ENCODE assay signal across 1 cellular context in the genomic region with DNA sequence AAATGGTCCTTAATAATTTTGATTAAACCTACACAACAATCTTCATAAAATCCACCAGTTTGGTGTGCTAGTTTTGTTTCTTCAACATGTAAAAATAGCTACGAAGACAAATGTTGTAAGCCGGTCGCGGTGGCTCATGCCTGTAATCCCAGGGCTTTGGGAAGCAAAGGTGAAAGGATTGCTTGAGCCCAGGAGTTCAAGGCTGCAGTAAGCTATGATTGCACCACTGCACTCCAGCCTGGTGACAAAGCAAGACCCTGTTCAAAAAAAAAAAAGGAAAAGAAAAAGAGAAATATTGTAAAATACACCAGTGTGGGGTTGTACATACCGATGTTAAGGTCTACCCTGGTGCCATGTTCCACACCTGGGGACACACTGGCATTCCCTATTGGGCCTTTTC.
A peak's percentile ranks its signal among the peaks of the same experiment; 100 is the strongest.
TF ChIP-seq lines count a peak whose summit lies in the region.

No MANE protein-coding gene starts in this region.

TF ChIP-seq in HepG2, 621 proteins besides CTCF, POLR2A, EP300 and RAD21 (continued from another document and continues in another):
- TF ChIP-seq, protein P1, sequence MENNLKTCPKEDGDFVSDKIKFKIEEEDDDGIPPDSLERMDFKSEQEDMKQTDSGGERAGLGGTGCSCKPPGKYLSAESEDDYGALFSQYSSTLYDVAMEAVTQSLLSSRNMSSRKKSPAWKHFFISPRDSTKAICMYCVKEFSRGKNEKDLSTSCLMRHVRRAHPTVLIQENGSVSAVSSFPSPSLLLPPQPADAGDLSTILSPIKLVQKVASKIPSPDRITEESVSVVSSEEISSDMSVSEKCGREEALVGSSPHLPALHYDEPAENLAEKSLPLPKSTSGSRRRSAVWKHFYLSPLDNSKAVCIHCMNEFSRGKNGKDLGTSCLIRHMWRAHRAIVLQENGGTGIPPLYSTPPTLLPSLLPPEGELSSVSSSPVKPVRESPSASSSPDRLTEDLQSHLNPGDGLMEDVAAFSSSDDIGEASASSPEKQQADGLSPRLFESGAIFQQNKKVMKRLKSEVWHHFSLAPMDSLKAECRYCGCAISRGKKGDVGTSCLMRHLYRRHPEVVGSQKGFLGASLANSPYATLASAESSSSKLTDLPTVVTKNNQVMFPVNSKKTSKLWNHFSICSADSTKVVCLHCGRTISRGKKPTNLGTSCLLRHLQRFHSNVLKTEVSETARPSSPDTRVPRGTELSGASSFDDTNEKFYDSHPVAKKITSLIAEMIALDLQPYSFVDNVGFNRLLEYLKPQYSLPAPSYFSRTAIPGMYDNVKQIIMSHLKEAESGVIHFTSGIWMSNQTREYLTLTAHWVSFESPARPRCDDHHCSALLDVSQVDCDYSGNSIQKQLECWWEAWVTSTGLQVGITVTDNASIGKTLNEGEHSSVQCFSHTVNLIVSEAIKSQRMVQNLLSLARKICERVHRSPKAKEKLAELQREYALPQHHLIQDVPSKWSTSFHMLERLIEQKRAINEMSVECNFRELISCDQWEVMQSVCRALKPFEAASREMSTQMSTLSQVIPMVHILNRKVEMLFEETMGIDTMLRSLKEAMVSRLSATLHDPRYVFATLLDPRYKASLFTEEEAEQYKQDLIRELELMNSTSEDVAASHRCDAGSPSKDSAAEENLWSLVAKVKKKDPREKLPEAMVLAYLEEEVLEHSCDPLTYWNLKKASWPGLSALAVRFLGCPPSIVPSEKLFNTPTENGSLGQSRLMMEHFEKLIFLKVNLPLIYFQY (CRISPR knock-in tag; IDR thresholded peaks at IDR 0.05; ENCODE audit: borderline replicate concordance): no peak
- no peak for TF ChIP-seq HMG20B (CRISPR knock-in tag; conservative IDR thresholded peaks at IDR 0.05)
- TF ChIP-seq, protein P2, sequence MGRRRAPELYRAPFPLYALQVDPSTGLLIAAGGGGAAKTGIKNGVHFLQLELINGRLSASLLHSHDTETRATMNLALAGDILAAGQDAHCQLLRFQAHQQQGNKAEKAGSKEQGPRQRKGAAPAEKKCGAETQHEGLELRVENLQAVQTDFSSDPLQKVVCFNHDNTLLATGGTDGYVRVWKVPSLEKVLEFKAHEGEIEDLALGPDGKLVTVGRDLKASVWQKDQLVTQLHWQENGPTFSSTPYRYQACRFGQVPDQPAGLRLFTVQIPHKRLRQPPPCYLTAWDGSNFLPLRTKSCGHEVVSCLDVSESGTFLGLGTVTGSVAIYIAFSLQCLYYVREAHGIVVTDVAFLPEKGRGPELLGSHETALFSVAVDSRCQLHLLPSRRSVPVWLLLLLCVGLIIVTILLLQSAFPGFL (CRISPR knock-in tag; IDR thresholded peaks at IDR 0.05): no peak
- TF ChIP-seq, protein P3, sequence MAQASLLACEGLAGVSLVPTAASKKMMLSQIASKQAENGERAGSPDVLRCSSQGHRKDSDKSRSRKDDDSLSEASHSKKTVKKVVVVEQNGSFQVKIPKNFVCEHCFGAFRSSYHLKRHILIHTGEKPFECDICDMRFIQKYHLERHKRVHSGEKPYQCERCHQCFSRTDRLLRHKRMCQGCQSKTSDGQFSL (CRISPR knock-in tag; IDR thresholded peaks at IDR 0.05): no peak
- TF ChIP-seq, protein P4, sequence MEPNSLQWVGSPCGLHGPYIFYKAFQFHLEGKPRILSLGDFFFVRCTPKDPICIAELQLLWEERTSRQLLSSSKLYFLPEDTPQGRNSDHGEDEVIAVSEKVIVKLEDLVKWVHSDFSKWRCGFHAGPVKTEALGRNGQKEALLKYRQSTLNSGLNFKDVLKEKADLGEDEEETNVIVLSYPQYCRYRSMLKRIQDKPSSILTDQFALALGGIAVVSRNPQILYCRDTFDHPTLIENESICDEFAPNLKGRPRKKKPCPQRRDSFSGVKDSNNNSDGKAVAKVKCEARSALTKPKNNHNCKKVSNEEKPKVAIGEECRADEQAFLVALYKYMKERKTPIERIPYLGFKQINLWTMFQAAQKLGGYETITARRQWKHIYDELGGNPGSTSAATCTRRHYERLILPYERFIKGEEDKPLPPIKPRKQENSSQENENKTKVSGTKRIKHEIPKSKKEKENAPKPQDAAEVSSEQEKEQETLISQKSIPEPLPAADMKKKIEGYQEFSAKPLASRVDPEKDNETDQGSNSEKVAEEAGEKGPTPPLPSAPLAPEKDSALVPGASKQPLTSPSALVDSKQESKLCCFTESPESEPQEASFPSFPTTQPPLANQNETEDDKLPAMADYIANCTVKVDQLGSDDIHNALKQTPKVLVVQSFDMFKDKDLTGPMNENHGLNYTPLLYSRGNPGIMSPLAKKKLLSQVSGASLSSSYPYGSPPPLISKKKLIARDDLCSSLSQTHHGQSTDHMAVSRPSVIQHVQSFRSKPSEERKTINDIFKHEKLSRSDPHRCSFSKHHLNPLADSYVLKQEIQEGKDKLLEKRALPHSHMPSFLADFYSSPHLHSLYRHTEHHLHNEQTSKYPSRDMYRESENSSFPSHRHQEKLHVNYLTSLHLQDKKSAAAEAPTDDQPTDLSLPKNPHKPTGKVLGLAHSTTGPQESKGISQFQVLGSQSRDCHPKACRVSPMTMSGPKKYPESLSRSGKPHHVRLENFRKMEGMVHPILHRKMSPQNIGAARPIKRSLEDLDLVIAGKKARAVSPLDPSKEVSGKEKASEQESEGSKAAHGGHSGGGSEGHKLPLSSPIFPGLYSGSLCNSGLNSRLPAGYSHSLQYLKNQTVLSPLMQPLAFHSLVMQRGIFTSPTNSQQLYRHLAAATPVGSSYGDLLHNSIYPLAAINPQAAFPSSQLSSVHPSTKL (CRISPR knock-in tag; IDR thresholded peaks at IDR 0.05): peak; percentile 88
- no peak for TF ChIP-seq PAWR (CRISPR knock-in tag; IDR thresholded peaks at IDR 0.05; ENCODE audit: borderline replicate concordance)
- peak; percentile 58 for TF ChIP-seq GFI1 (CRISPR knock-in tag; IDR thresholded peaks at IDR 0.05; ENCODE audit: borderline replicate concordance)
- 0 out of 2 replicates have a peak, but pooled peaks have one; percentile 32 for TF ChIP-seq ZNF564 (CRISPR knock-in tag; IDR thresholded peaks at IDR 0.05)
- no peak for TF ChIP-seq ZNF766 (CRISPR knock-in tag; IDR thresholded peaks at IDR 0.05; ENCODE audit: borderline replicate concordance)
- TF ChIP-seq ZNF746 (CRISPR knock-in tag; IDR thresholded peaks at IDR 0.05): 0 out of 2 replicates have a peak, but pooled peaks have one; percentile 34
- peak; percentile 74 for TF ChIP-seq FOSL2 (CRISPR knock-in tag; IDR thresholded peaks at IDR 0.05)
- TF ChIP-seq, protein P5, sequence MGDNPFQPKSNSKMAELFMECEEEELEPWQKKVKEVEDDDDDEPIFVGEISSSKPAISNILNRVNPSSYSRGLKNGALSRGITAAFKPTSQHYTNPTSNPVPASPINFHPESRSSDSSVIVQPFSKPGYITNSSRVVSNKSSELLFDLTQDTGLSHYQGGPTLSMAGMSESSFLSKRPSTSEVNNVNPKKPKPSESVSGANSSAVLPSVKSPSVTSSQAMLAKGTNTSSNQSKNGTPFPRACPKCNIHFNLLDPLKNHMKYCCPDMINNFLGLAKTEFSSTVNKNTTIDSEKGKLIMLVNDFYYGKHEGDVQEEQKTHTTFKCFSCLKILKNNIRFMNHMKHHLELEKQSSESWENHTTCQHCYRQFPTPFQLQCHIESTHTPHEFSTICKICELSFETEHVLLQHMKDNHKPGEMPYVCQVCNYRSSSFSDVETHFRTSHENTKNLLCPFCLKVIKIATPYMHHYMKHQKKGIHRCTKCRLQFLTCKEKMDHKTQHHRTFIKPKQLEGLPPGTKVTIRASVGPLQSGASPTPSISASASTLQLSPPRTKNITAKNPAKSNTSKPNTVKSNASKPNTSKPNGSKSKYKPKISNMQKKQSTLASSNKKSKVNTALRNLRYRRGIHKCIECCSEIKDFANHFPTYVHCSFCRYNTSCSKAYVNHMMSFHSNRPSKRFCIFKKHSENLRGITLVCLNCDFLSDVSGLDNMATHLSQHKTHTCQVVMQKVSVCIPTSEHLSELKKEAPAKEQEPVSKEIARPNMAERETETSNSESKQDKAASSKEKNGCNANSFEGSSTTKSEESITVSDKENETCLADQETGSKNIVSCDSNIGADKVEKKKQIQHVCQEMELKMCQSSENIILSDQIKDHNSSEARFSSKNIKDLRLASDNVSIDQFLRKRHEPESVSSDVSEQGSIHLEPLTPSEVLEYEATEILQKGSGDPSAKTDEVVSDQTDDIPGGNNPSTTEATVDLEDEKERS (CRISPR knock-in tag; IDR thresholded peaks at IDR 0.05): no peak
- no peak for TF ChIP-seq ZNF878 (CRISPR knock-in tag; IDR thresholded peaks at IDR 0.05)
- TF ChIP-seq, protein P6, sequence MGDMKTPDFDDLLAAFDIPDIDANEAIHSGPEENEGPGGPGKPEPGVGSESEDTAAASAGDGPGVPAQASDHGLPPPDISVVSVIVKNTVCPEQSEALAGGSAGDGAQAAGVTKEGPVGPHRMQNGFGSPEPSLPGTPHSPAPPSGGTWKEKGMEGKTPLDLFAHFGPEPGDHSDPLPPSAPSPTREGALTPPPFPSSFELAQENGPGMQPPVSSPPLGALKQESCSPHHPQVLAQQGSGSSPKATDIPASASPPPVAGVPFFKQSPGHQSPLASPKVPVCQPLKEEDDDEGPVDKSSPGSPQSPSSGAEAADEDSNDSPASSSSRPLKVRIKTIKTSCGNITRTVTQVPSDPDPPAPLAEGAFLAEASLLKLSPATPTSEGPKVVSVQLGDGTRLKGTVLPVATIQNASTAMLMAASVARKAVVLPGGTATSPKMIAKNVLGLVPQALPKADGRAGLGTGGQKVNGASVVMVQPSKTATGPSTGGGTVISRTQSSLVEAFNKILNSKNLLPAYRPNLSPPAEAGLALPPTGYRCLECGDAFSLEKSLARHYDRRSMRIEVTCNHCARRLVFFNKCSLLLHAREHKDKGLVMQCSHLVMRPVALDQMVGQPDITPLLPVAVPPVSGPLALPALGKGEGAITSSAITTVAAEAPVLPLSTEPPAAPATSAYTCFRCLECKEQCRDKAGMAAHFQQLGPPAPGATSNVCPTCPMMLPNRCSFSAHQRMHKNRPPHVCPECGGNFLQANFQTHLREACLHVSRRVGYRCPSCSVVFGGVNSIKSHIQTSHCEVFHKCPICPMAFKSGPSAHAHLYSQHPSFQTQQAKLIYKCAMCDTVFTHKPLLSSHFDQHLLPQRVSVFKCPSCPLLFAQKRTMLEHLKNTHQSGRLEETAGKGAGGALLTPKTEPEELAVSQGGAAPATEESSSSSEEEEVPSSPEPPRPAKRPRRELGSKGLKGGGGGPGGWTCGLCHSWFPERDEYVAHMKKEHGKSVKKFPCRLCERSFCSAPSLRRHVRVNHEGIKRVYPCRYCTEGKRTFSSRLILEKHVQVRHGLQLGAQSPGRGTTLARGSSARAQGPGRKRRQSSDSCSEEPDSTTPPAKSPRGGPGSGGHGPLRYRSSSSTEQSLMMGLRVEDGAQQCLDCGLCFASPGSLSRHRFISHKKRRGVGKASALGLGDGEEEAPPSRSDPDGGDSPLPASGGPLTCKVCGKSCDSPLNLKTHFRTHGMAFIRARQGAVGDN (CRISPR knock-in tag; IDR thresholded peaks at IDR 0.05): no peak
- TF ChIP-seq ZNF616 (CRISPR knock-in tag; IDR thresholded peaks at IDR 0.05; ENCODE audit: low read depth): no peak
- TF ChIP-seq, protein P7, sequence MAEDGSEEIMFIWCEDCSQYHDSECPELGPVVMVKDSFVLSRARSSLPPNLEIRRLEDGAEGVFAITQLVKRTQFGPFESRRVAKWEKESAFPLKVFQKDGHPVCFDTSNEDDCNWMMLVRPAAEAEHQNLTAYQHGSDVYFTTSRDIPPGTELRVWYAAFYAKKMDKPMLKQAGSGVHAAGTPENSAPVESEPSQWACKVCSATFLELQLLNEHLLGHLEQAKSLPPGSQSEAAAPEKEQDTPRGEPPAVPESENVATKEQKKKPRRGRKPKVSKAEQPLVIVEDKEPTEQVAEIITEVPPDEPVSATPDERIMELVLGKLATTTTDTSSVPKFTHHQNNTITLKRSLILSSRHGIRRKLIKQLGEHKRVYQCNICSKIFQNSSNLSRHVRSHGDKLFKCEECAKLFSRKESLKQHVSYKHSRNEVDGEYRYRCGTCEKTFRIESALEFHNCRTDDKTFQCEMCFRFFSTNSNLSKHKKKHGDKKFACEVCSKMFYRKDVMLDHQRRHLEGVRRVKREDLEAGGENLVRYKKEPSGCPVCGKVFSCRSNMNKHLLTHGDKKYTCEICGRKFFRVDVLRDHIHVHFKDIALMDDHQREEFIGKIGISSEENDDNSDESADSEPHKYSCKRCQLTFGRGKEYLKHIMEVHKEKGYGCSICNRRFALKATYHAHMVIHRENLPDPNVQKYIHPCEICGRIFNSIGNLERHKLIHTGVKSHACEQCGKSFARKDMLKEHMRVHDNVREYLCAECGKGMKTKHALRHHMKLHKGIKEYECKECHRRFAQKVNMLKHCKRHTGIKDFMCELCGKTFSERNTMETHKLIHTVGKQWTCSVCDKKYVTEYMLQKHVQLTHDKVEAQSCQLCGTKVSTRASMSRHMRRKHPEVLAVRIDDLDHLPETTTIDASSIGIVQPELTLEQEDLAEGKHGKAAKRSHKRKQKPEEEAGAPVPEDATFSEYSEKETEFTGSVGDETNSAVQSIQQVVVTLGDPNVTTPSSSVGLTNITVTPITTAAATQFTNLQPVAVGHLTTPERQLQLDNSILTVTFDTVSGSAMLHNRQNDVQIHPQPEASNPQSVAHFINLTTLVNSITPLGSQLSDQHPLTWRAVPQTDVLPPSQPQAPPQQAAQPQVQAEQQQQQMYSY (CRISPR knock-in tag; IDR thresholded peaks at IDR 0.05): no peak
- TF ChIP-seq ZNF577 (CRISPR knock-in tag; IDR thresholded peaks at IDR 0.05; ENCODE audit: borderline replicate concordance, low read depth): no peak
- no peak for TF ChIP-seq YY1 (IDR thresholded peaks at IDR 0.05; ENCODE audit: insufficient read depth, insufficient replicate concordance, low read depth, low read length)
- TF ChIP-seq KLF15 (CRISPR knock-in tag; IDR thresholded peaks at IDR 0.05; ENCODE audit: borderline replicate concordance): no peak
- no peak for TF ChIP-seq SETDB1 (CRISPR knock-in tag; IDR thresholded peaks at IDR 0.05; ENCODE audit: borderline replicate concordance)
- TF ChIP-seq GATAD2A (CRISPR knock-in tag; IDR thresholded peaks at IDR 0.05): peak; percentile 83
- no peak for TF ChIP-seq ZKSCAN8 (CRISPR knock-in tag; IDR thresholded peaks at IDR 0.05; ENCODE audit: borderline replicate concordance)
- no peak for TF ChIP-seq ZBTB20 (CRISPR knock-in tag; IDR thresholded peaks at IDR 0.05; ENCODE audit: borderline replicate concordance, low read depth)
- TF ChIP-seq SMYD3 (CRISPR knock-in tag; IDR thresholded peaks at IDR 0.05): no peak
- TF ChIP-seq ZNF446 (CRISPR knock-in tag; IDR thresholded peaks at IDR 0.05): no peak
- no peak for TF ChIP-seq SUZ12 (IDR thresholded peaks at IDR 0.05; ENCODE audit: low read depth, low read length)
- TF ChIP-seq, protein P8, sequence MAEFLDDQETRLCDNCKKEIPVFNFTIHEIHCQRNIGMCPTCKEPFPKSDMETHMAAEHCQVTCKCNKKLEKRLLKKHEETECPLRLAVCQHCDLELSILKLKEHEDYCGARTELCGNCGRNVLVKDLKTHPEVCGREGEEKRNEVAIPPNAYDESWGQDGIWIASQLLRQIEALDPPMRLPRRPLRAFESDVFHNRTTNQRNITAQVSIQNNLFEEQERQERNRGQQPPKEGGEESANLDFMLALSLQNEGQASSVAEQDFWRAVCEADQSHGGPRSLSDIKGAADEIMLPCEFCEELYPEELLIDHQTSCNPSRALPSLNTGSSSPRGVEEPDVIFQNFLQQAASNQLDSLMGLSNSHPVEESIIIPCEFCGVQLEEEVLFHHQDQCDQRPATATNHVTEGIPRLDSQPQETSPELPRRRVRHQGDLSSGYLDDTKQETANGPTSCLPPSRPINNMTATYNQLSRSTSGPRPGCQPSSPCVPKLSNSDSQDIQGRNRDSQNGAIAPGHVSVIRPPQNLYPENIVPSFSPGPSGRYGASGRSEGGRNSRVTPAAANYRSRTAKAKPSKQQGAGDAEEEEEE (CRISPR knock-in tag; IDR thresholded peaks at IDR 0.05; ENCODE audit: borderline replicate concordance): no peak
- no peak for TF ChIP-seq XBP1 (CRISPR knock-in tag; IDR thresholded peaks at IDR 0.05)
- no peak for TF ChIP-seq ZNF543 (CRISPR knock-in tag; IDR thresholded peaks at IDR 0.05)
- peak; percentile 66 for TF ChIP-seq HOXA3 (CRISPR knock-in tag; IDR thresholded peaks at IDR 0.05)
- no peak for TF ChIP-seq SMAD1 (CRISPR knock-in tag; IDR thresholded peaks at IDR 0.05; ENCODE audit: borderline replicate concordance, low read depth)
